Comparison of ENCODE assay signal across 21 cellular contexts in genomic region chr15:90270502-90271150, GRCh38. TPM values are rescaled to one million over a fixed set of nuclear protein-coding genes. Genes with fewer than 3 reads are reported as not detected.
DNase-seq lines count a peak whose midpoint lies in the region; ATAC-seq, FAIRE-seq and TF ChIP-seq lines count a peak whose summit lies in the region.
"Had no signal": no experiment of that assay in that cellular context is flagged by ENCODE, and none has a peak within 500 bp of the region (broad histone marks: within the 10 kb centered on the region; RNA-seq: fewer than 3 reads in every experiment).

No MANE protein-coding gene starts in this region.

- FAIRE-seq in H54 (lab: Jason Lieb, UNC) = no peak

- H3K4me3 Mint-ChIP-seq in activated T-cell treated with anti-CD3 and anti-CD28 coated beads, Interleukin-2, amount 50 U/mL, for 72 hours = peak overlapping the region; percentile 0 to 66
- H3K4me3 Mint-ChIP-seq in T-helper 17 cell = no peak overlapping the region
- H3K4me3 Mint-ChIP-seq in effector memory CD8-positive, alpha-beta T cell = peak overlapping the region; percentile 17 to 98
- no peak overlapping the region for H3K4me3 Mint-ChIP-seq in stimulated activated effector memory CD8-positive, alpha-beta T cell treated with anti-CD3 and anti-CD28 coated beads, Interleukin-12 subunit alpha, Interleukin-12 subunit beta, amount 100 ng/mL, for 72 hours
- H3K4me3 Mint-ChIP-seq: activated B cell treated with CpG ODN at 0.5 μM for 24 hours had no signal

- TF ChIP-seq CTCF in stomach (IDR thresholded peaks at IDR 0.05) = no peak

- peaks cover 58% of the 10 kb centered on the region for H3K4me1 Mint-ChIP-seq in activated T-cell treated with anti-CD3 and anti-CD28 coated beads, Interleukin-2, amount 50 U/mL, for 72 hours (ENCODE audit: low read depth)
- H3K4me1 Mint-ChIP-seq in T-helper 17 cell = peaks cover 53% of the 10 kb centered on the region
- peaks cover 51 to 56% of the 10 kb centered on the region in 2 donors for H3K4me1 Mint-ChIP-seq in effector memory CD8-positive, alpha-beta T cell (ENCODE audit: low read depth in 2 of 2)
- H3K4me1 Mint-ChIP-seq in stimulated activated effector memory CD8-positive, alpha-beta T cell treated with anti-CD3 and anti-CD28 coated beads, Interleukin-12 subunit alpha, Interleukin-12 subunit beta, amount 100 ng/mL, for 72 hours = peaks cover 54% of the 10 kb centered on the region

- H3K9me3 ChIP-seq in T-helper 17 cell (ENCODE audit: control insufficient read depth, low read length, poor library complexity, severe bottlenecking) (no peaks in the 10 kb centered on the region), stomach (no peaks in the 10 kb centered on the region)
- H3K9me3 ChIP-seq: left lung, suprapubic skin had no signal

- no peak for TF ChIP-seq EP300 in stomach (IDR thresholded peaks at IDR 0.05)

- peaks cover 20 to 64% (median 43%) of the 10 kb centered on the region in 4 donors for H3K4me1 ChIP-seq in stomach

- peaks cover 24 to 69% (median 65%) of the 10 kb centered on the region in 4 donors for H3K36me3 ChIP-seq in stomach

- H3K27ac ChIP-seq in stomach = no peak overlapping the region
- H3K27ac ChIP-seq: brain microvascular endothelial cell, left lung, suprapubic skin had no signal

- H3K36me3 Mint-ChIP-seq in activated T-cell treated with anti-CD3 and anti-CD28 coated beads, Interleukin-2, amount 50 U/mL, for 72 hours (ENCODE audit: insufficient read depth in 2 of 2) = peaks cover 20 to 26% of the 10 kb centered on the region in 2 donors
- peaks cover 18% of the 10 kb centered on the region for H3K36me3 Mint-ChIP-seq in T-helper 17 cell (ENCODE audit: low read depth)
- H3K36me3 Mint-ChIP-seq in effector memory CD8-positive, alpha-beta T cell (ENCODE audit: insufficient read depth) = peaks cover 70% of the 10 kb centered on the region
- H3K36me3 Mint-ChIP-seq in stimulated activated effector memory CD8-positive, alpha-beta T cell treated with anti-CD3 and anti-CD28 coated beads, Interleukin-12 subunit alpha, Interleukin-12 subunit beta, amount 100 ng/mL, for 72 hours = peaks cover 100% of the 10 kb centered on the region

- no peaks in the 10 kb centered on the region for H3K27me3 ChIP-seq in stomach
- H3K27me3 ChIP-seq: brain microvascular endothelial cell, left lung, suprapubic skin had no signal

- no peaks in the 10 kb centered on the region for H3K27me3 Mint-ChIP-seq in activated T-cell treated with anti-CD3 and anti-CD28 coated beads, Interleukin-2, amount 50 U/mL, for 72 hours (ENCODE audit: low read depth)
- no peaks in the 10 kb centered on the region for H3K27me3 Mint-ChIP-seq in T-helper 17 cell
- H3K27me3 Mint-ChIP-seq in effector memory CD8-positive, alpha-beta T cell = no peaks in the 10 kb centered on the region
- H3K27me3 Mint-ChIP-seq: activated B cell treated with CpG ODN at 0.5 μM for 24 hours had no signal

- peak overlapping the region; percentile 86 for H3K27ac Mint-ChIP-seq in activated T-cell treated with anti-CD3 and anti-CD28 coated beads, Interleukin-2, amount 50 U/mL, for 72 hours
- peak overlapping the region; percentile 67 for H3K27ac Mint-ChIP-seq in T-helper 17 cell
- H3K27ac Mint-ChIP-seq in effector memory CD8-positive, alpha-beta T cell = peak overlapping the region; percentile 4 to 84
- H3K27ac Mint-ChIP-seq in stimulated activated effector memory CD8-positive, alpha-beta T cell treated with anti-CD3 and anti-CD28 coated beads, Interleukin-12 subunit alpha, Interleukin-12 subunit beta, amount 100 ng/mL, for 72 hours = peak overlapping the region; percentile 82

- H3K9me3 Mint-ChIP-seq in activated T-cell treated with anti-CD3 and anti-CD28 coated beads, Interleukin-2, amount 50 U/mL, for 72 hours = no peaks in the 10 kb centered on the region
- no peaks in the 10 kb centered on the region for H3K9me3 Mint-ChIP-seq in effector memory CD8-positive, alpha-beta T cell
- no peaks in the 10 kb centered on the region for H3K9me3 Mint-ChIP-seq in stimulated activated effector memory CD8-positive, alpha-beta T cell treated with anti-CD3 and anti-CD28 coated beads, Interleukin-12 subunit alpha, Interleukin-12 subunit beta, amount 100 ng/mL, for 72 hours
- H3K9me3 Mint-ChIP-seq: activated B cell treated with CpG ODN at 0.5 μM for 24 hours; T-helper 2 cell treated with Interferon-gamma antibody and Interleukin-4, amounts not matched to agents 5 μg/mL and 100 μg/mL, for 36 hours had no signal

- no peak for TF ChIP-seq POLR2A in H54 (IDR thresholded peaks at IDR 0.05; ENCODE audit: low read depth, low read length)
- TF ChIP-seq POLR2A in stomach (IDR thresholded peaks at IDR 0.05) = no peak

- ATAC-seq in activated T-cell treated with anti-CD3 and anti-CD28 coated beads, Interleukin-2, amount 50 U/mL, for 72 hours (replicated peaks in 1 of 2) = no peak
- no peak for ATAC-seq in T-helper 17 cell
- ATAC-seq in effector memory CD8-positive, alpha-beta T cell (replicated peaks) = no peak
- ATAC-seq in stimulated activated effector memory CD8-positive, alpha-beta T cell treated with anti-CD3 and anti-CD28 coated beads, Interleukin-12 subunit alpha, Interleukin-12 subunit beta, amount 100 ng/mL, for 72 hours = no peak
- no peak for ATAC-seq in HG03045 (IDR thresholded peaks at IDR 0.05; ENCODE audit: unreplicated experiment)
- ATAC-seq: left lung had no signal

- intact Hi-C loops in stomach (cut with DNase I; ENCODE audit: low total_unique reads) = no loop called here

- DNase-seq in activated T-cell treated with anti-CD3 and anti-CD28 coated beads, Interleukin-2, amount 50 U/mL, for 72 hours = no peak
- DNase-seq in activated T-cell treated with anti-CD3 and anti-CD28 coated beads, Interleukin-2, amount 50 U/mL, for 1 hour = no peak
- DNase-seq in T-helper 17 cell (no peak), H54 (ENCODE audit: insufficient read length, low spot score) (no peak), stomach (no peak)
- no peak for DNase-seq in effector memory CD8-positive, alpha-beta T cell
- no peak for DNase-seq in stimulated activated effector memory CD8-positive, alpha-beta T cell treated with anti-CD3 and anti-CD28 coated beads, Interleukin-12 subunit alpha, Interleukin-12 subunit beta, amount 100 ng/mL, for 72 hours (ENCODE audit: low spot score in 2 of 2)
- DNase-seq: activated B cell treated with CpG ODN at 0.5 μM for 24 hours; activated naive CD4-positive, alpha-beta T cell; brain microvascular endothelial cell; C1 segment of cervical spinal cord; foreskin melanocyte; left lung; NCI-H526; stimulated activated CD4-positive, alpha-beta T cell treated with anti-CD3 and anti-CD28 coated beads, Interleukin-2, amount 100 ng/mL, for 48 hours had no signal

- 84 to 96% (median 89%) methylated on average over 10 of the region's 10 CpGs for WGBS in stomach, 5 donors

- H3K4me3 ChIP-seq in stomach = no peak overlapping the region
- H3K4me3 ChIP-seq: left lung, suprapubic skin had no signal

RNA-seq across cellular contexts. Expression of gene NGRN, which starts 5.2 kb away (rescaled TPM):
- total RNA-seq in activated T-cell treated with anti-CD3 and anti-CD28 coated beads, Interleukin-2, amount 50 U/mL, for 72 hours = 10 to 100 TPM; 38.0 to 38.9 TPM
- total RNA-seq in T-helper 17 cell (10 to 100 TPM; 48.0 to 51.0 TPM), stomach (10 to 100 TPM; 24.0 to 97.4 (median 61.3) TPM)
- polyA plus RNA-seq in stomach = 10 to 100 TPM; 51.1 to 70.3 (median 55.3) TPM

RNA-seq across cellular contexts. Expression of gene TTLL13, which starts 21.3 kb away (rescaled TPM):
- total RNA-seq in activated T-cell treated with anti-CD3 and anti-CD28 coated beads, Interleukin-2, amount 50 U/mL, for 72 hours = 1 to 10 TPM in 1 of 2 donors, under 1 TPM in 1; 0.24 to 1.9 TPM
- under 1 TPM in 1 of 2 donors, not detected in 1; 0.29 TPM for total RNA-seq in T-helper 17 cell
- total RNA-seq in stomach = not detected
- polyA plus RNA-seq in stomach = under 1 TPM in 1 of 3 donors, not detected in 2; 0.10 TPM
- total RNA-seq: A172, epithelial cell of proximal tubule, osteocyte had no signal

RNA-seq across cellular contexts. Expression of gene GDPGP1, which starts 36.6 kb away (rescaled TPM):
- total RNA-seq in activated T-cell treated with anti-CD3 and anti-CD28 coated beads, Interleukin-2, amount 50 U/mL, for 72 hours = 1 to 10 TPM; 5.8 to 7.0 TPM
- 1 to 10 TPM; 3.7 to 4.6 TPM for total RNA-seq in T-helper 17 cell
- 10 to 100 TPM in 1 of 5 donors, 1 to 10 TPM in 2, under 1 TPM in 1, not detected in 1; under 0.01 to 26.6 (median 5.9) TPM for total RNA-seq in stomach
- polyA plus RNA-seq in stomach = 1 to 10 TPM in 2 of 3 donors, under 1 TPM in 1; 0.92 to 3.2 (median 2.4) TPM

RNA-seq across cellular contexts. Expression of gene CIB1, which starts 36.9 kb away (rescaled TPM):
- total RNA-seq in activated T-cell treated with anti-CD3 and anti-CD28 coated beads, Interleukin-2, amount 50 U/mL, for 72 hours = 100 to 1,000 TPM; 135 to 136 TPM
- total RNA-seq in T-helper 17 cell = 100 to 1,000 TPM; 166 to 183 TPM
- total RNA-seq in stomach = 100 to 1,000 TPM in 1 of 5 donors, 10 to 100 TPM in 4; 27.4 to 166 (median 36.6) TPM
- polyA plus RNA-seq in stomach = 100 to 1,000 TPM; 128 to 206 (median 158) TPM

Comparison
In these comparisons a context has a peak if more than half of its experiments do, and no peak if none do; other contexts are left out.
1. H3K4me3 Mint-ChIP-seq: peak in activated T-cell treated with anti-CD3 and anti-CD28 coated beads, Interleukin-2, amount 50 U/mL, for 72 hours (2 of 2) and effector memory CD8-positive, alpha-beta T cell (2 of 2); none in T-helper 17 cell (single experiment) and stimulated activated effector memory CD8-positive, alpha-beta T cell treated with anti-CD3 and anti-CD28 coated beads, Interleukin-12 subunit alpha, Interleukin-12 subunit beta, amount 100 ng/mL, for 72 hours (single experiment).
2. Peak in every context shown above with its lines, with median percentiles within 50 percentile points of each other: H3K27ac Mint-ChIP-seq.